Comparison of ENCODE assay signal across 1 cellular context in genomic region chr6:36700812-36701211, GRCh38.
TF ChIP-seq lines count a peak whose summit lies in the region.

No MANE protein-coding gene starts in this region.

TF ChIP-seq in GM12878, 131 proteins besides CTCF, POLR2A, EP300 and RAD21 (continued from another document):
- TF ChIP-seq ZBTB33 (IDR thresholded peaks at IDR 0.05): no peak
- no peak for TF ChIP-seq PRDM15 (CRISPR knock-in tag; IDR thresholded peaks at IDR 0.05)
